ENCODE assay signal across 12 cellular contexts in the genomic region with DNA sequence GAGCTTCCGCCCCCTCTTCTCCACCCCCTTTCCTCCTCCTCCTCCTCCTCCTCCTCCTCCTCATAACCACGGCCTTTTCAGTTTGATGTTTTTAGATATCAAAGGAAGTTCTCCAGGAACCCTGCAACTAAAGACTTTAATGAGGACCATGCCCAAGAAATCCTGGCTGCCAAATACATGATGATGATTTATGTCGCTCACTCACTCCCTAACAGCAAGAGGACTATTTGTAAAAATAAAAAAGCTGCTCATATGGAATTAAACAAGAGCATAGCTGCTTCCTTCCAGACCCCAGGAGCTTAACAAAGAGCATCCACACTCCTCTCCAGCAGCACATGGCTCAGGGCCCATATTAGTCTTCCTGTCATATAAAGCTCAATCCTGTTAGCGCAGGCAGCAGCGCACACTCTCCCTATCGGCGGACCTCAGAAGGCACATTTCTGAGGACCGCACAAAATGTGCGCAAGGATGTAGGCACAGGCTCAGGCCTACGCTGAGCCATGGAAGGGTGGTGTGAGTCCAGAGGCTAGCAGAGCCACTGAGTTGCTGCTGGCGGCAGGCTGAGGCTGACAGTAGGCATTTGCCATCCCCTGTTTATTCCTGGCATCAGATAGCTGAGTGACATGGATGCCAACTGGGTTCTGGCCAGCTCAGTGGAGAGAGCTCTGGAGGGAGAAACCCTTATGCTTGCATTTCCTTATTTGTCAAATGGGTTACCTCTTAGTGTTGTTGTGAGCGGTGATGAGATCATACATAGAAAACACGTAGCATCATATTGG.
DNase-seq lines count a peak whose midpoint lies in the region; ATAC-seq and TF ChIP-seq lines count a peak whose summit lies in the region.
"Had no signal": no experiment of that assay in that cellular context is flagged by ENCODE, and none has a peak within 500 bp of the region (broad histone marks: within the 10 kb centered on the region; RNA-seq: fewer than 3 reads in every experiment).

No MANE protein-coding gene starts in this region.

- H3K4me3 ChIP-seq in HUES48 (ENCODE audit: low read depth, low read length) (no peak overlapping the region), iPS-15b (ENCODE audit: low read depth, low read length) (peak overlapping the region; percentile 5)

- H3K27me3 ChIP-seq in HUES48 (ENCODE audit: control insufficient read depth, insufficient read depth, low read length) (peaks cover 14% of the 10 kb centered on the region; the same call in 1 of the 2 replicates), iPS-15b (ENCODE audit: control insufficient read depth, insufficient read depth, low read length) (peaks cover 5% of the 10 kb centered on the region)

- peak overlapping the region; percentile 33 to 71 (median 66) for H3K4me3 Mint-ChIP-seq in brain
- H3K4me3 Mint-ChIP-seq in T-helper 2 cell treated with Interferon-gamma antibody and Interleukin-4, amounts not matched to agents 5 μg/mL and 100 μg/mL, for 36 hours: no peak overlapping the region
- H3K4me3 Mint-ChIP-seq: B cell; naive thymus-derived CD4-positive, alpha-beta T cell had no signal

- no peaks in the 10 kb centered on the region for H3K36me3 Mint-ChIP-seq in brain
- no peaks in the 10 kb centered on the region for H3K36me3 Mint-ChIP-seq in T-helper 2 cell treated with Interferon-gamma antibody and Interleukin-4, amounts not matched to agents 5 μg/mL and 100 μg/mL, for 36 hours (ENCODE audit: low read depth)
- H3K36me3 Mint-ChIP-seq: naive thymus-derived CD4-positive, alpha-beta T cell had no signal

- peaks cover 0 to 13% (median 0%) of the 10 kb centered on the region in 5 experiments for H3K9me3 Mint-ChIP-seq in brain
- H3K9me3 Mint-ChIP-seq in T-helper 2 cell treated with Interferon-gamma antibody and Interleukin-4, amounts not matched to agents 5 μg/mL and 100 μg/mL, for 36 hours: no peaks in the 10 kb centered on the region
- H3K9me3 Mint-ChIP-seq: naive thymus-derived CD4-positive, alpha-beta T cell had no signal

- peaks cover 18% of the 10 kb centered on the region for H3K4me1 ChIP-seq in HUES48 (ENCODE audit: control insufficient read depth, insufficient read depth, low read length)
- H3K4me1 ChIP-seq in iPS-15b (ENCODE audit: control insufficient read depth, insufficient read depth, low read length): peaks cover 11% of the 10 kb centered on the region

- peak; percentile 78 for DNase-seq in pons (ENCODE audit: low spot score)
- DNase-seq in T1000 (lab: John Stamatoyannopoulos, UW): no peak
- DNase-seq in T-helper 2 cell treated with Interferon-gamma antibody and Interleukin-4, amounts not matched to agents 5 μg/mL and 100 μg/mL, for 36 hours (ENCODE audit: low spot score): no peak
- DNase-seq: naive thymus-derived CD4-positive, alpha-beta T cell; NCI-H2227 treated with DMSO at 0.1 percent for 48 hours; stimulated activated CD8-positive, alpha-beta memory T cell treated with anti-CD3 and anti-CD28 coated beads, Interleukin-4, amount 100 ng/mL, for 48 hours had no signal

- no peak overlapping the region for H3K9ac ChIP-seq in HUES48 (ENCODE audit: low read depth, low read length)
- no peak overlapping the region for H3K9ac ChIP-seq in iPS-15b (ENCODE audit: low read depth, low read length)

- no peak for ATAC-seq in GM19467 (IDR thresholded peaks at IDR 0.05; ENCODE audit: unreplicated experiment)
- no peak for ATAC-seq in GM21528 (IDR thresholded peaks at IDR 0.05; ENCODE audit: low FRiP score, unreplicated experiment)
- ATAC-seq: naive thymus-derived CD4-positive, alpha-beta T cell had no signal

- peak in 1 of 2 experiments; percentile 48 for TF ChIP-seq CTCF in brain (conservative IDR thresholded peaks at IDR 0.05)

- no peaks in the 10 kb centered on the region for H3K9me3 ChIP-seq in HUES48 (ENCODE audit: control insufficient read depth, insufficient read depth, low read length)
- no peaks in the 10 kb centered on the region for H3K9me3 ChIP-seq in iPS-15b (ENCODE audit: control insufficient read depth, insufficient read depth, low read length)

- peaks cover 26% of the 10 kb centered on the region for H3K4me1 Mint-ChIP-seq in brain
- no peaks in the 10 kb centered on the region for H3K4me1 Mint-ChIP-seq in T-helper 2 cell treated with Interferon-gamma antibody and Interleukin-4, amounts not matched to agents 5 μg/mL and 100 μg/mL, for 36 hours (ENCODE audit: low read depth)
- H3K4me1 Mint-ChIP-seq: B cell; naive thymus-derived CD4-positive, alpha-beta T cell had no signal

- H3K36me3 ChIP-seq in HUES48 (ENCODE audit: control insufficient read depth, insufficient read depth, low read length): no peaks in the 10 kb centered on the region
- H3K36me3 ChIP-seq in iPS-15b (ENCODE audit: control insufficient read depth, insufficient read depth, low read length): no peaks in the 10 kb centered on the region

- H3K27me3 Mint-ChIP-seq in brain: peaks cover 23% of the 10 kb centered on the region
- H3K27me3 Mint-ChIP-seq in T-helper 2 cell treated with Interferon-gamma antibody and Interleukin-4, amounts not matched to agents 5 μg/mL and 100 μg/mL, for 36 hours (ENCODE audit: low read depth): no peaks in the 10 kb centered on the region

- peak overlapping the region; percentile 29 for H3K27ac ChIP-seq in HUES48 (ENCODE audit: low read depth, low read length)

- H3K27ac Mint-ChIP-seq in brain: peak overlapping the region; percentile 90 to 97 (median 91)
- no peak overlapping the region for H3K27ac Mint-ChIP-seq in T-helper 2 cell treated with Interferon-gamma antibody and Interleukin-4, amounts not matched to agents 5 μg/mL and 100 μg/mL, for 36 hours
- H3K27ac Mint-ChIP-seq: B cell; naive thymus-derived CD4-positive, alpha-beta T cell had no signal
